Comparison of ENCODE assay signal across 12 cellular contexts in the genomic region with DNA sequence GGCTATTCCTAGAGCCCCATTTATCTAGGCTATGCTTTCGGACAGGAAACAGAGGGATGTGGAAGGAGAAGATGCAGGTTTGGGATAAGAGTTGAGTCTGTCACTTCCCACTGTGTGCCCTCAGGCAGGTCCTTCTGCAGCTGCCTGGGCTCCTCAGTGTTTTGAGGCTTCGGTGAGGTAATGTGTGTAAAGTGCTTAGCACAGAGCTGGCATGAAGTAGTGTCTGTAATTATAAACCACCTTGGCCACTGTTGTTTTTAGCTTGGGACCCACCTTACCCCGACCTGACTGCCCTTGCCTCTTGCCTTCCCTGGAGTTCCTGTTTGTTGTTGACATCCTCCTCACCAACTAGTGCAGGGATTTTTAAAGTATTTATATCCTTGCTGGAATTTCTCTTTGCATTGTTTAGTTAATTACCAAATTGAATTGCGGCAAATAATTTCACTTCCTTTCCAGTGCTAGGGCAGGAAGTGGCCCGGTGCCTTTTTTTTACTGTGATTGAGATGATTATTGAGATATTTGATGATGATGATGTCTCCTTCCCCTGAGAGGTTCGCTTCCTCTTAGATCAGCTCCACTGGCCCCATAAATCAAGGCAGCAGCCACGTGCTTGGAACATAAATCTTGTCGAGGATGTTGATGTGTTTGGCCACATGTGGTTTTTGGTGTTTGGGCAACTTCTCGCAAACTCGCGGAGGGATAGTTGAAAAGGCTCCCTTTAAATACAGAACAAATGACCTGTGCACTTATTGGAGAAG. TPM values are rescaled to one million over a fixed set of nuclear protein-coding genes. Genes with fewer than 3 reads are reported as not detected.
DNase-seq lines count a peak whose midpoint lies in the region; ATAC-seq and TF ChIP-seq lines count a peak whose summit lies in the region.
"Had no signal": no experiment of that assay in that cellular context is flagged by ENCODE, and none has a peak within 500 bp of the region (broad histone marks: within the 10 kb centered on the region; RNA-seq: fewer than 3 reads in every experiment).

No MANE protein-coding gene starts in this region.

- peaks cover 33% of the 10 kb centered on the region for H3K4me1 Mint-ChIP-seq in GM23338

- peaks cover 6% of the 10 kb centered on the region for H3K27me3 Mint-ChIP-seq in GM23338 (ENCODE audit: insufficient read depth, low read depth, poor library complexity)

- H3K36me3 ChIP-seq in GM23338 (ENCODE audit: insufficient read depth), result no peaks in the 10 kb centered on the region; the same call in 1 of the 2 replicates

- no peak for TF ChIP-seq CTCF in GM23338 (conservative IDR thresholded peaks at IDR 0.05; ENCODE audit: low read depth in 2 of 2)

- no peak overlapping the region for H2AFZ ChIP-seq in GM23338

- H3K27me3 ChIP-seq in GM23338 (ENCODE audit: insufficient read depth), result no peaks in the 10 kb centered on the region

- DNase-seq in GM23338 (ENCODE audit: low spot score) (no peak), NCI-H2196 (lab: John Stamatoyannopoulos, UW; ENCODE audit: unreplicated experiment) (peak; percentile 57), epithelial cell of prostate (ENCODE audit: low read depth, low spot score) (no peak), renal cortical epithelial cell (ENCODE audit: low read depth) (peak; percentile 53), COR-L47 (lab: John Stamatoyannopoulos, UW) (no peak)
- no peak for DNase-seq in activated CD8-positive, alpha-beta memory T cell treated with anti-CD3 and anti-CD28 coated beads, Interleukin-2, amount 50 U/mL, for 48 hours
- DNase-seq: activated CD8-positive, alpha-beta memory T cell treated with anti-CD3 and anti-CD28 coated beads, Interleukin-2, amount 10 ng/mL, durations not matched to agents 7 days and 5 days; head of caudate nucleus had no signal

- peaks cover 1% of the 10 kb centered on the region for H3K79me2 ChIP-seq in GM23338 (replicated peaks; ENCODE audit: insufficient read depth)

- H4K20me1 ChIP-seq in GM23338 (replicated peaks; ENCODE audit: insufficient read depth), result peaks cover 9% of the 10 kb centered on the region; the same call in 1 of the 2 replicates

- H3K27ac Mint-ChIP-seq in GM23338, result no peak overlapping the region
- H3K27ac Mint-ChIP-seq: activated CD8-positive, alpha-beta memory T cell treated with anti-CD3 and anti-CD28 coated beads, Interleukin-2, amount 10 ng/mL, durations not matched to agents 7 days and 5 days had no signal

- H3K4me2 ChIP-seq in GM23338, result 0 out of 2 replicates have a peak overlapping the region, but pooled peaks have one; percentile 0
- H3K4me2 ChIP-seq: KMS-11 had no signal

- H3K9me2 ChIP-seq in GM23338 (ENCODE audit: insufficient read depth), result no peaks in the 10 kb centered on the region

- H3K36me3 Mint-ChIP-seq in GM23338 (ENCODE audit: low read depth), result no peaks in the 10 kb centered on the region; the same call in 2 of the 3 replicates
- H3K36me3 Mint-ChIP-seq: activated CD8-positive, alpha-beta memory T cell treated with anti-CD3 and anti-CD28 coated beads, Interleukin-2, amount 10 ng/mL, durations not matched to agents 7 days and 5 days had no signal

- H3K4me3 Mint-ChIP-seq in GM23338, result no peak overlapping the region
- H3K4me3 Mint-ChIP-seq: activated CD8-positive, alpha-beta memory T cell treated with anti-CD3 and anti-CD28 coated beads, Interleukin-2, amount 10 ng/mL, durations not matched to agents 7 days and 5 days; central memory CD8-positive, alpha-beta T cell; neural crest cell had no signal

- H3K9me3 Mint-ChIP-seq in GM23338, result no peaks in the 10 kb centered on the region
- H3K9me3 Mint-ChIP-seq: central memory CD8-positive, alpha-beta T cell; neural crest cell had no signal

- H3K4me3 ChIP-seq in GM23338, result no peak overlapping the region

- H3K4me1 ChIP-seq in GM23338 (ENCODE audit: insufficient read depth), result peaks cover 13% of the 10 kb centered on the region

- H3K27ac ChIP-seq in GM23338 (ENCODE audit: low read depth) (0 out of 2 replicates have a peak overlapping the region, but pooled peaks have one; percentile 53), epithelial cell of prostate (peak overlapping the region; percentile 11)
- H3K27ac ChIP-seq: KMS-11 had no signal

- ATAC-seq in GM23338 (no peak; the same call in 2 of the 3 replicates), HG03025 (IDR thresholded peaks at IDR 0.05; ENCODE audit: low FRiP score, unreplicated experiment) (no peak)
- ATAC-seq: activated CD8-positive, alpha-beta memory T cell treated with anti-CD3 and anti-CD28 coated beads, Interleukin-2, amount 10 ng/mL, durations not matched to agents 7 days and 5 days had no signal

- H3F3A ChIP-seq in GM23338 (replicated peaks; ENCODE audit: low read depth), result no peaks in the 10 kb centered on the region

TF ChIP-seq in GM23338, 12 proteins besides CTCF, POLR2A, EP300 and RAD21:
- no peak for TF ChIP-seq CREB1 (CRISPR knock-in tag; IDR thresholded peaks at IDR 0.05; ENCODE audit: low read depth)
- TF ChIP-seq NANOG (IDR thresholded peaks at IDR 0.05; ENCODE audit: borderline replicate concordance), result no peak
- no peak for TF ChIP-seq EZH2phosphoT487 (IDR thresholded peaks at IDR 0.05; ENCODE audit: unreplicated experiment)
- TF ChIP-seq, protein P1, sequence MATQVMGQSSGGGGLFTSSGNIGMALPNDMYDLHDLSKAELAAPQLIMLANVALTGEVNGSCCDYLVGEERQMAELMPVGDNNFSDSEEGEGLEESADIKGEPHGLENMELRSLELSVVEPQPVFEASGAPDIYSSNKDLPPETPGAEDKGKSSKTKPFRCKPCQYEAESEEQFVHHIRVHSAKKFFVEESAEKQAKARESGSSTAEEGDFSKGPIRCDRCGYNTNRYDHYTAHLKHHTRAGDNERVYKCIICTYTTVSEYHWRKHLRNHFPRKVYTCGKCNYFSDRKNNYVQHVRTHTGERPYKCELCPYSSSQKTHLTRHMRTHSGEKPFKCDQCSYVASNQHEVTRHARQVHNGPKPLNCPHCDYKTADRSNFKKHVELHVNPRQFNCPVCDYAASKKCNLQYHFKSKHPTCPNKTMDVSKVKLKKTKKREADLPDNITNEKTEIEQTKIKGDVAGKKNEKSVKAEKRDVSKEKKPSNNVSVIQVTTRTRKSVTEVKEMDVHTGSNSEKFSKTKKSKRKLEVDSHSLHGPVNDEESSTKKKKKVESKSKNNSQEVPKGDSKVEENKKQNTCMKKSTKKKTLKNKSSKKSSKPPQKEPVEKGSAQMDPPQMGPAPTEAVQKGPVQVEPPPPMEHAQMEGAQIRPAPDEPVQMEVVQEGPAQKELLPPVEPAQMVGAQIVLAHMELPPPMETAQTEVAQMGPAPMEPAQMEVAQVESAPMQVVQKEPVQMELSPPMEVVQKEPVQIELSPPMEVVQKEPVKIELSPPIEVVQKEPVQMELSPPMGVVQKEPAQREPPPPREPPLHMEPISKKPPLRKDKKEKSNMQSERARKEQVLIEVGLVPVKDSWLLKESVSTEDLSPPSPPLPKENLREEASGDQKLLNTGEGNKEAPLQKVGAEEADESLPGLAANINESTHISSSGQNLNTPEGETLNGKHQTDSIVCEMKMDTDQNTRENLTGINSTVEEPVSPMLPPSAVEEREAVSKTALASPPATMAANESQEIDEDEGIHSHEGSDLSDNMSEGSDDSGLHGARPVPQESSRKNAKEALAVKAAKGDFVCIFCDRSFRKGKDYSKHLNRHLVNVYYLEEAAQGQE (IDR thresholded peaks at IDR 0.05; ENCODE audit: unreplicated experiment), result no peak
- no peak for TF ChIP-seq STAT1 (IDR thresholded peaks at IDR 0.05; ENCODE audit: unreplicated experiment)
- no peak for TF ChIP-seq EZH2 (IDR thresholded peaks at IDR 0.05; ENCODE audit: low read depth, unreplicated experiment)
TF ChIP-seq in GM23338: peak in this region for 0.

RNA-seq across cellular contexts. Expression of a gene that starts 38.2 kb away (rescaled TPM):
- total RNA-seq in GM23338 (2014; rRNA removed; shearing (Covaris generic)), result 35.1 and 42.8 TPM in 2 replicates
- polyA plus RNA-seq in GM23338 (2016; fragmentation: Nextera tagmentation; extraction: Ambion mirVana), result 8.9 and 11.4 TPM in 2 replicates
- 18.2 and 37.5 TPM in 2 replicates for total RNA-seq in renal cortical epithelial cell

Comparison
In these comparisons a context has a peak if more than half of its experiments do, and no peak if none do; other contexts are left out.
1. DNase-seq: peak in NCI-H2196 (single experiment) and renal cortical epithelial cell (single experiment); none in GM23338 (single experiment), epithelial cell of prostate (single experiment), COR-L47 (single experiment) and activated CD8-positive, alpha-beta memory T cell treated with anti-CD3 and anti-CD28 coated beads, Interleukin-2, amount 50 U/mL, for 48 hours (single experiment).